ENCODE assay signal across 1 cellular context in genomic region chr7:1220000-1220726, GRCh38.
TF ChIP-seq lines count a peak whose summit lies in the region.

No MANE protein-coding gene starts in this region.

TF ChIP-seq in HepG2, 621 proteins besides CTCF, POLR2A, EP300 and RAD21:
- no peak for TF ChIP-seq ZNF460 (CRISPR knock-in tag; IDR thresholded peaks at IDR 0.05; ENCODE audit: borderline replicate concordance)
- TF ChIP-seq EZH2 (conservative IDR thresholded peaks at IDR 0.05; ENCODE audit: low read depth, low read length) = peak; percentile 63; the same call in 1 of the 2 replicates
TF ChIP-seq in HepG2: peak in this region for 1.
